ENCODE assay signal across 8 cellular contexts in the genomic region with DNA sequence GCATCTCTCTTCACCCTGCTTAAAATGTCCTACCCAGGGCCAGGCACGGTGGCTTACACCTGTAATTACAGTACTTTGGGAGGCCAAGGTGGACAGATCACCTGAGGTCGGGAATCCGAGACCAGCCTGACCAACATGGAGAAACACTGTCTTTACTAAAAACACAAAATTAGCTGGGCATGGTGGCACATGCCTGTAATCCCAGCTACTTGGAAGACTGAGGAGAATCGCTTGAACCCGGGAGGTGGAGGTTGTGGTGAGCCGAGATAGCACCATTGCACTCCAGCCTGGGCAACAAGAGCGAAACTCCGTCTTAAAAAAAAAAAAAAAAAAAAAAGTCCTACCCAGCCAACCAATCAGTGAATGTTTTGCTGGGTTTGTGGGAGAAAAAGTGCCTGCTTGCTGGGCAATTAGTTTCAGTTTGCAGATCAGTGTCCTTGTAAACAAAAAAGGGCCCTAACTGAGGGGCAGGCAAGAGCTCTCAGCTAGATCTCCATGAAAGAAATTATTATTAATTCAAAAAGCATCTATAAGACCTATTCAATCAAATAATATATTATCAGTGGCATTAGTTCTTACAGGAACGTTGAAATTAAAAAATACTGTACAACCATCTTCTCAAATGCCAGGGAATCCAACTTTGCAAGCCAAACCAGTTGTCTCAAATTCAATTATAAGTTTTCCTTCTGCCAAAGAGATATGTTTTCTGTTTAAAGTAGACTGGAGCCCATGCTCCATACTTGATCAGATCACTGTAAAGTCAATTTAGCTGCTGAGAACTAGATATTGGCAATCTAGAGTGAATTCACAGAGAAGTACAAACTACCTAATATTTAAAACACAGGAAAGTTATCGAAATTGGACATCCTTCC. TPM values are rescaled to one million over a fixed set of nuclear protein-coding genes. Genes with fewer than 3 reads are reported as not detected.
DNase-seq lines count a peak whose midpoint lies in the region; ATAC-seq and TF ChIP-seq lines count a peak whose summit lies in the region.

No MANE protein-coding gene starts in this region.

- intact Hi-C loops in heart left ventricle (cut with DNase I) (loop anchor here in 5 of 10 donors (10.0 kb wide), 2 partner anchors 86 to 164 kb away; partner anchors contain the start of gene PHF19 (in 1 of the 5)), cardiac septum (cut with DNase I) (no loop called here)

- peak overlapping the region in 9 of 12 donors; percentile 17 to 95 (median 30) for H3K4me3 ChIP-seq in heart left ventricle
- H3K4me3 ChIP-seq in coronary artery: peak overlapping the region; percentile 60

- H3K4me1 Mint-ChIP-seq in naive B cell: peaks cover 19 to 52% (median 27%) of the 10 kb centered on the region in 3 donors

- peaks cover 0 to 79% (median 22%) of the 10 kb centered on the region in 12 donors for H3K4me1 ChIP-seq in heart left ventricle

- H3K27ac ChIP-seq in heart left ventricle (peak overlapping the region in 8 of 12 donors; percentile 7 to 91 (median 38)), coronary artery (peak overlapping the region; percentile 75 to 86)

- peak overlapping the region; percentile 67 to 98 (median 87) for H3K4me3 Mint-ChIP-seq in naive B cell

- no peaks in the 10 kb centered on the region for H3K9me3 ChIP-seq in heart left ventricle

- H3K36me3 Mint-ChIP-seq in naive B cell: no peaks in the 10 kb centered on the region

- 74 to 81% (median 79%) methylated on average over 10 of the region's 10 CpGs for WGBS in heart left ventricle, 4 donors

- no peaks in the 10 kb centered on the region for H3K27me3 ChIP-seq in heart left ventricle

- peak overlapping the region; percentile 27 to 92 (median 85) for H3K27ac Mint-ChIP-seq in naive B cell

- no peak for ATAC-seq in heart left ventricle
- no peak for ATAC-seq in naive B cell (ENCODE audit: low read depth in 2 of 2)
- ATAC-seq in GM21528 (IDR thresholded peaks at IDR 0.05; ENCODE audit: low FRiP score, unreplicated experiment): no peak

- no peak for TF ChIP-seq CTCF in heart left ventricle (IDR thresholded peaks at IDR 0.05)
- no peak for TF ChIP-seq CTCF in coronary artery (IDR thresholded peaks at IDR 0.05)

- DNase-seq in heart left ventricle (no peak), cardiac septum (ENCODE audit: low spot score) (no peak), SIG-M5 (lab: John Stamatoyannopoulos, UW) (peak; percentile 15), coronary artery (ENCODE audit: low spot score) (no peak), naive B cell (peak; percentile 48), COLO668 (lab: John Stamatoyannopoulos, UW; ENCODE audit: unreplicated experiment) (no peak), NCI-H1417 treated with DMSO at 0.1 percent for 48 hours (lab: John Stamatoyannopoulos, UW) (no peak)

- no peak for TF ChIP-seq POLR2A in heart left ventricle (IDR thresholded peaks at IDR 0.05)

- H3K36me3 ChIP-seq in heart left ventricle: no peaks in the 10 kb centered on the region

- H3K9me3 Mint-ChIP-seq in naive B cell: no peaks in the 10 kb centered on the region

- no peaks in the 10 kb centered on the region for H3K27me3 Mint-ChIP-seq in naive B cell

RNA-seq across cellular contexts. Expression of gene MEGF9, which starts 3.9 kb away (rescaled TPM):
- total RNA-seq in heart left ventricle (10 to 100 TPM in 6 of 9 donors, 1 to 10 TPM in 3; 5.0 to 46.0 (median 13.3) TPM), cardiac septum (8.2 TPM)
- polyA plus RNA-seq in heart left ventricle (1 to 10 TPM; 2.2 to 5.2 TPM), naive B cell (ENCODE audit: low read depth in 6 of 6) (1 to 10 TPM; 4.4 to 5.6 (median 5.0) TPM)

Comparison
In these comparisons a context has a peak if more than half of its experiments do, and no peak if none do; other contexts are left out.
1. DNase-seq: peak in SIG-M5 (single experiment) and naive B cell (single experiment); none in heart left ventricle (0 of 5), cardiac septum (single experiment), coronary artery (single experiment), COLO668 (single experiment) and NCI-H1417 treated with DMSO at 0.1 percent for 48 hours (single experiment).